ENCODE assay signal across 24 cellular contexts in genomic region chr22:38190581-38190980, GRCh38.
"Had no signal": no experiment of that assay in that cellular context is flagged by ENCODE, and none has a peak within 500 bp of the region (broad histone marks: within the 10 kb centered on the region; RNA-seq: fewer than 3 reads in every experiment).

No MANE protein-coding gene starts in this region.

- DNase-seq: activated B cell treated with CpG ODN at 0.5 μM for 24 hours; activated CD4-positive, alpha-beta T cell treated with anti-CD3 and anti-CD28 coated beads for 48 hours; activated CD4-positive, alpha-beta T cell treated with anti-CD3 and anti-CD28 coated beads, Interleukin-2, amount 50 U/mL, for 1 hour; activated CD4-positive, alpha-beta T cell treated with anti-CD3 and anti-CD28 coated beads, Interleukin-2, amount 50 U/mL, for 48 hours; activated CD8-positive, alpha-beta memory T cell treated with anti-CD3 and anti-CD28 coated beads for 24 hours; activated CD8-positive, alpha-beta T cell treated with anti-CD3 and anti-CD28 coated beads for 36 hours; activated effector memory CD4-positive, alpha-beta T cell treated with anti-CD3 and anti-CD28 coated beads, Interleukin-2, amount 50 U/mL, for 16 hours; activated naive CD4-positive, alpha-beta T cell treated with anti-CD3 and anti-CD28 coated beads, Interleukin-2, amount 10 ng/mL, durations not matched to agents 7 days and 5 days; activated naive CD8-positive, alpha-beta T cell treated with anti-CD3 and anti-CD28 coated beads, Interleukin-2, amount 10 ng/mL, durations not matched to agents 7 days and 5 days; activated T-cell treated with anti-CD3 and anti-CD28 coated beads, Interleukin-2, amount 50 U/mL, for 1 hour; activated T-cell treated with anti-CD3 and anti-CD28 coated beads, Interleukin-2, amount 50 U/mL, for 48 hours; amniotic stem cell; anterior cingulate cortex; brain microvascular endothelial cell; dorsolateral prefrontal cortex; effector memory CD4-positive, alpha-beta T cell; erythroblast; head of caudate nucleus; T-helper 1 cell; T-helper 17 cell; T1000; WERI-Rb-1 had no signal

- H3K4me3 ChIP-seq: coronary artery, dorsolateral prefrontal cortex, esophagus muscularis mucosa had no signal

- H3K27me3 ChIP-seq: brain microvascular endothelial cell, dorsolateral prefrontal cortex, esophagus muscularis mucosa had no signal

- H3K36me3 ChIP-seq: brain microvascular endothelial cell, esophagus muscularis mucosa, WERI-Rb-1 had no signal

- H3K9me3 ChIP-seq: esophagus muscularis mucosa had no signal

- H3K27ac ChIP-seq: brain microvascular endothelial cell, coronary artery, dorsolateral prefrontal cortex, esophagus muscularis mucosa, WERI-Rb-1 had no signal
